ENCODE assay signal across 23 cellular contexts in the genomic region with DNA sequence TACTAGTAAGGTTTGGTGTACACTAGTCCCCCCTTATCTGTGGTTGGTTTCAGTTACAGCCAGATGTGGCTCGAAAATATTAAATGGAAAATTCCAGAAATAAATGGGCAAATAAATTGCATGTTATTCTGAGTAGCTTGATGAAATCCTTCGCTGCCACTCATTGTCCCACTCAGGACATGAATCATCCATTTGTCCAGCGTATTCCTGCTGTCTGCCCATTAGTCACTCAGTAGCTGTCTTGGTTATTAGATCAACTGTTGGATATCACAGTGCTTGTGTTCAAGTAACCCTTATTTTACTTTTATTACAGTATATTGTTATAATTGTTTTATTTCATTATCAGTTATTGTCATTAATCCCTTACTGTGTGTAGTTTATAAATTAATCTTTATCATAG. TPM values are rescaled to one million over a fixed set of nuclear protein-coding genes. Genes with fewer than 3 reads are reported as not detected.
DNase-seq lines count a peak whose midpoint lies in the region; ATAC-seq, FAIRE-seq and TF ChIP-seq lines count a peak whose summit lies in the region.
"Had no signal": no experiment of that assay in that cellular context is flagged by ENCODE, and none has a peak within 500 bp of the region (broad histone marks: within the 10 kb centered on the region; RNA-seq: fewer than 3 reads in every experiment).

No MANE protein-coding gene starts in this region.

- no peak for TF ChIP-seq POLR2A in A549 (IDR thresholded peaks at IDR 0.05; ENCODE audit: low read length)

- no peaks in the 10 kb centered on the region for H3K27me3 ChIP-seq in bronchial epithelial cell (ENCODE audit: control insufficient read depth, insufficient read depth, low read length)
- H3K27me3 ChIP-seq: ovary had no signal

- H3K27me3 Mint-ChIP-seq in stimulated activated naive B cell treated with anti-CD40 and anti-IgM and Interleukin-4, amounts not matched to agents 10 μg/mL and 1 μg/mL and 100 μg/mL, for 72 hours, result peaks cover 6 to 7% of the 10 kb centered on the region in 2 donors
- H3K27me3 Mint-ChIP-seq: type B pancreatic cell had no signal

- H3K4me3 Mint-ChIP-seq in stimulated activated naive B cell treated with anti-CD40 and anti-IgM and Interleukin-4, amounts not matched to agents 10 μg/mL and 1 μg/mL and 100 μg/mL, for 72 hours, result no peak overlapping the region
- H3K4me3 Mint-ChIP-seq: type B pancreatic cell had no signal

- TF ChIP-seq RAD21 in A549 (conservative IDR thresholded peaks at IDR 0.05 in 1 of 2, IDR thresholded peaks at IDR 0.05 in 1 of 2), result no peak

- peak in 1 of 2 experiments; percentile 35 for DNase-seq in A549 (ENCODE audit: low read depth in 1 of 2, low spot score in 1 of 2)
- DNase-seq in M059J (ENCODE audit: low read depth), result peak; percentile 82
- peak; percentile 81 for DNase-seq in bronchial epithelial cell (ENCODE audit: low read depth)
- peak; percentile 57 for DNase-seq in glomerular endothelial cell (ENCODE audit: extremely low read depth, low read depth, low spot score)
- DNase-seq in left lobe of liver (ENCODE audit: low spot score), result no peak
- no peak for DNase-seq in activated effector memory CD4-positive, alpha-beta T cell treated with anti-CD3 and anti-CD28 coated beads, Interleukin-2, amount 50 U/mL, for 16 hours
- DNase-seq in stimulated activated naive B cell treated with anti-CD40 and anti-IgM and Interleukin-4, amounts not matched to agents 10 μg/mL and 1 μg/mL and 100 μg/mL, for 72 hours, result no peak
- DNase-seq: activated CD4-positive, CD25-positive, alpha-beta regulatory T cell; DMS79 treated with DMSO at 0.1 percent for 48 hours; effector memory CD4-positive, alpha-beta T cell; GOT3; head of caudate nucleus; midbrain; NCI-H2029 treated with DMSO at 0.1 percent for 48 hours; NCI-H526; ovary; RPMI8226; small intestine; stimulated activated naive CD4-positive, alpha-beta T cell had no signal

- H3K4me3 ChIP-seq in A549 (no peak overlapping the region), bronchial epithelial cell (ENCODE audit: low read depth, low read length) (no peak overlapping the region)
- H3K4me3 ChIP-seq: ovary had no signal

- H3K36me3 Mint-ChIP-seq in stimulated activated naive B cell treated with anti-CD40 and anti-IgM and Interleukin-4, amounts not matched to agents 10 μg/mL and 1 μg/mL and 100 μg/mL, for 72 hours, result peaks cover 6 to 21% of the 10 kb centered on the region in 2 donors

- peaks cover 0 to 4% of the 10 kb centered on the region in 2 donors for H3K9me3 Mint-ChIP-seq in stimulated activated naive B cell treated with anti-CD40 and anti-IgM and Interleukin-4, amounts not matched to agents 10 μg/mL and 1 μg/mL and 100 μg/mL, for 72 hours
- H3K9me3 Mint-ChIP-seq: type B pancreatic cell had no signal

- peaks cover 11% of the 10 kb centered on the region; the same call in 2 of the 3 replicates for H3K4me1 ChIP-seq in A549

- TF ChIP-seq CTCF in A549 (IDR thresholded peaks at IDR 0.05), result no peak
- no peak for TF ChIP-seq CTCF in bronchial epithelial cell (IDR thresholded peaks at IDR 0.05; ENCODE audit: insufficient read depth, low read length, severe bottlenecking)

- no peak for FAIRE-seq in A549 (lab: Jason Lieb, UNC)
- no peak for FAIRE-seq in bronchial epithelial cell (lab: Jason Lieb, UNC)
- FAIRE-seq: A204.1, islet of Langerhans, small intestine had no signal

- 16% methylated on average over 3 of the region's 3 CpGs for WGBS in A549 (ENCODE audit: missing lambda C conversion rate)

- no peak overlapping the region for H3K27ac ChIP-seq in A549
- H3K27ac ChIP-seq: ovary had no signal

- TF ChIP-seq EP300 in A549 (IDR thresholded peaks at IDR 0.05), result no peak

- ATAC-seq in A549, result peak; percentile 72 to 84; a peak in 5 of 6 replicates
- ATAC-seq in GM21526 (IDR thresholded peaks at IDR 0.05; ENCODE audit: low FRiP score, unreplicated experiment), result no peak
- no peak for ATAC-seq in left lobe of liver
- no peak for ATAC-seq in stimulated activated naive B cell treated with anti-CD40 and anti-IgM and Interleukin-4, amounts not matched to agents 10 μg/mL and 1 μg/mL and 100 μg/mL, for 72 hours (replicated peaks)

- H3K4me1 Mint-ChIP-seq in stimulated activated naive B cell treated with anti-CD40 and anti-IgM and Interleukin-4, amounts not matched to agents 10 μg/mL and 1 μg/mL and 100 μg/mL, for 72 hours, result no peaks in the 10 kb centered on the region

- H3K27ac Mint-ChIP-seq in stimulated activated naive B cell treated with anti-CD40 and anti-IgM and Interleukin-4, amounts not matched to agents 10 μg/mL and 1 μg/mL and 100 μg/mL, for 72 hours, result no peak overlapping the region
- H3K27ac Mint-ChIP-seq: type B pancreatic cell had no signal

- H3K36me3 ChIP-seq in bronchial epithelial cell (ENCODE audit: control insufficient read depth, insufficient read depth, low read length), result no peaks in the 10 kb centered on the region
- H3K36me3 ChIP-seq: ovary had no signal

- H3K4me2 ChIP-seq in A549, result peak overlapping the region; percentile 37

- CTCF ChIA-PET in A549 (lab: Yijun Ruan, JAX), result no interaction called here

- H3K9me3 ChIP-seq in A549, result no peaks in the 10 kb centered on the region
- H3K9me3 ChIP-seq: ovary had no signal

- POLR2A ChIA-PET in A549 (lab: Yijun Ruan, JAX), result no interaction called here

TF ChIP-seq in A549, 52 proteins besides CTCF, POLR2A, EP300 and RAD21:
- TF ChIP-seq ZC3H11A (IDR thresholded peaks at IDR 0.05), result no peak
- TF ChIP-seq FOSL2 (IDR thresholded peaks at IDR 0.05), result no peak
- TF ChIP-seq FOSL2 (CRISPR knock-in tag; IDR thresholded peaks at IDR 0.05), result 0 out of 2 replicates have a peak, but pooled peaks have one; percentile 27

RNA-seq across cellular contexts. Expression of a gene that starts 21.7 kb away (rescaled TPM):
- polyA plus RNA-seq in A549 (2011; rRNA removed) (5.8 and 8.4 TPM in 2 replicates), A549 (2017; fragmentation: RNase III; extraction: RNeasy Plus Mini Kit Qiagen cat#74134 plus additional on column Dnase treatment) (1.3 to 1.7 TPM (median 1.5 TPM) in 3 replicates)
- 0.28 and 0.30 TPM in 2 replicates for polyA plus RNA-seq in A549 (2012; cell fraction: cytosol; rRNA removed)
- 0.50 and 0.78 TPM in 2 replicates for polyA plus RNA-seq in A549 (2012; cell fraction: nucleus; rRNA removed)
- polyA minus RNA-seq in A549 (2011; rRNA and poly(A)+ RNA removed), result 7.2 and 7.5 TPM in 2 replicates
- total RNA-seq in M059J (2014; rRNA removed; shearing (Covaris generic)), result 7.5 and 9.1 TPM in 2 replicates
- total RNA-seq in bronchial epithelial cell (7.4 and 7.7 TPM in 2 replicates), glomerular endothelial cell (6.3 and 8.2 TPM in 2 replicates), left lobe of liver (4.5 TPM)

Comparison
In these comparisons a context has a peak if more than half of its experiments do, and no peak if none do; other contexts are left out.
1. ATAC-seq: peak in A549 (2 of 2); none in GM21526 (single experiment), left lobe of liver (single experiment) and stimulated activated naive B cell treated with anti-CD40 and anti-IgM and Interleukin-4, amounts not matched to agents 10 μg/mL and 1 μg/mL and 100 μg/mL, for 72 hours (0 of 2).
2. DNase-seq: peak in M059J (single experiment), bronchial epithelial cell (single experiment) and glomerular endothelial cell (single experiment); none in left lobe of liver (single experiment), activated effector memory CD4-positive, alpha-beta T cell treated with anti-CD3 and anti-CD28 coated beads, Interleukin-2, amount 50 U/mL, for 16 hours (single experiment) and stimulated activated naive B cell treated with anti-CD40 and anti-IgM and Interleukin-4, amounts not matched to agents 10 μg/mL and 1 μg/mL and 100 μg/mL, for 72 hours (single experiment).